Comparison of ENCODE assay signal across 22 cellular contexts in genomic region chr7:127946081-127946480, GRCh38.
"Had no signal": no experiment of that assay in that cellular context is flagged by ENCODE, and none has a peak within 500 bp of the region (broad histone marks: within the 10 kb centered on the region; RNA-seq: fewer than 3 reads in every experiment).

No MANE protein-coding gene starts in this region.

- DNase-seq: activated CD4-positive, alpha-beta T cell treated with anti-CD3 and anti-CD28 coated beads for 1 hour; activated CD8-positive, alpha-beta memory T cell treated with anti-CD3 and anti-CD28 coated beads for 24 hours; activated CD8-positive, alpha-beta memory T cell treated with anti-CD3 and anti-CD28 coated beads, Interleukin-2, amount 50 U/mL, for 4 hours; activated naive CD8-positive, alpha-beta T cell treated with anti-CD3 and anti-CD28 coated beads for 36 hours; activated T-cell treated with anti-CD3 and anti-CD28 coated beads, Interleukin-2, amount 50 U/mL, for 24 hours; effector memory CD8-positive, alpha-beta T cell; heart right ventricle; lower lobe of right lung; mesendoderm; mucosa of descending colon; nephron progenitor cell; sigmoid colon; stimulated activated CD4-positive, alpha-beta T cell treated with anti-CD3 and anti-CD28 coated beads, Interleukin-2, amount 100 ng/mL, for 48 hours; stimulated activated CD8-positive, alpha-beta memory T cell treated with anti-CD3 and anti-CD28 coated beads, Interleukin-4, amount 100 ng/mL, for 48 hours; stimulated activated naive CD4-positive, alpha-beta T cell; testis had no signal

- H3K4me3 Mint-ChIP-seq: activated naive CD8-positive, alpha-beta T cell treated with anti-CD3 and anti-CD28 coated beads for 36 hours; activated T-cell treated with anti-CD3 and anti-CD28 coated beads, Interleukin-2, amount 50 U/mL, for 24 hours; activated T-helper 17 cell treated with anti-CD3 and anti-CD28 coated beads, Interleukin-2, amount 50 U/mL, for 72 hours; central memory CD8-positive, alpha-beta T cell; effector memory CD8-positive, alpha-beta T cell; nephron progenitor cell; type B pancreatic cell had no signal

- H3K4me3 ChIP-seq: gastroesophageal sphincter, heart right ventricle, lower lobe of right lung, mucosa of descending colon, sigmoid colon, testis had no signal

- H3K9me3 ChIP-seq: gastroesophageal sphincter, heart right ventricle, lower lobe of right lung, mucosa of descending colon, sigmoid colon, testis had no signal

- H3K4me1 ChIP-seq: parathyroid adenoma had no signal

- H3K27ac Mint-ChIP-seq: activated naive CD8-positive, alpha-beta T cell treated with anti-CD3 and anti-CD28 coated beads for 36 hours; activated T-cell treated with anti-CD3 and anti-CD28 coated beads, Interleukin-2, amount 50 U/mL, for 24 hours; activated T-helper 17 cell treated with anti-CD3 and anti-CD28 coated beads, Interleukin-2, amount 50 U/mL, for 72 hours; effector memory CD8-positive, alpha-beta T cell; nephron progenitor cell; type B pancreatic cell had no signal

- H3K4me1 Mint-ChIP-seq: central memory CD8-positive, alpha-beta T cell had no signal

- ATAC-seq: activated T-helper 17 cell treated with anti-CD3 and anti-CD28 coated beads, Interleukin-2, amount 50 U/mL, for 72 hours; effector memory CD8-positive, alpha-beta T cell; gastroesophageal sphincter; heart right ventricle; left lobe of liver; lower lobe of right lung; mucosa of descending colon had no signal

- H3K79me2 ChIP-seq: parathyroid adenoma had no signal

- H3K9me3 Mint-ChIP-seq: activated naive CD8-positive, alpha-beta T cell treated with anti-CD3 and anti-CD28 coated beads for 36 hours; activated T-cell treated with anti-CD3 and anti-CD28 coated beads, Interleukin-2, amount 50 U/mL, for 24 hours; activated T-helper 17 cell treated with anti-CD3 and anti-CD28 coated beads, Interleukin-2, amount 50 U/mL, for 72 hours; central memory CD8-positive, alpha-beta T cell; effector memory CD8-positive, alpha-beta T cell; nephron progenitor cell; type B pancreatic cell had no signal

- H3K27me3 Mint-ChIP-seq: activated naive CD8-positive, alpha-beta T cell treated with anti-CD3 and anti-CD28 coated beads for 36 hours; activated T-cell treated with anti-CD3 and anti-CD28 coated beads, Interleukin-2, amount 50 U/mL, for 24 hours; activated T-helper 17 cell treated with anti-CD3 and anti-CD28 coated beads, Interleukin-2, amount 50 U/mL, for 72 hours; central memory CD8-positive, alpha-beta T cell; effector memory CD8-positive, alpha-beta T cell; type B pancreatic cell had no signal

- H3K27me3 ChIP-seq: gastroesophageal sphincter, heart right ventricle, sigmoid colon, testis had no signal

- H3K27ac ChIP-seq: gastroesophageal sphincter, heart right ventricle, lower lobe of right lung, parathyroid adenoma, sigmoid colon, testis had no signal

- H3K9ac ChIP-seq: parathyroid adenoma had no signal

- H3K36me3 ChIP-seq: gastroesophageal sphincter, lower lobe of right lung, sigmoid colon had no signal

- H2AFZ ChIP-seq: parathyroid adenoma had no signal
